Comparison of ENCODE assay signal across 1 cellular context in the genomic region with DNA sequence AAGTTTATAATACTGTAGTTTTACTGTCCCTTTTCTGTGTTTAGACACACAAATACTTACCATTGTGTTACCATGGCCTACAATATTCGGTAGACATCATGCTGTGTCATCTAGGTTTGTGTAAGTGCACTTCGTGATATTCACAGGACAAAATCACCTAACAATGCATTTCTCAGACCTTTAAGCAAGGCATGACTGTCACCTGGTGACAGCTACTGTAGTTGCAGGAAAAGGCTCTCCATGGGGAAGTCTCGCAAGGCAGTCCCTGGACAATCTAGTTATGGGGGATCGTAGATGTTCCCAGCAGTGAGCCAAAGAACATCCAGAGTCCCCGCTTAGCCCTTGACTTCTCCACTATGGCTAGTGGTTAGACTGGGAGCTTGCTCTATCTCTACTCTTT.
TF ChIP-seq lines count a peak whose summit lies in the region.

No MANE protein-coding gene starts in this region.

TF ChIP-seq in SK-N-SH treated with all-trans-retinoic acid at 6 μM for 48 hours, 23 proteins besides CTCF, POLR2A, EP300 and RAD21 (continued from another document):
- TF ChIP-seq TSHZ2 (CRISPR knock-in tag; IDR thresholded peaks at IDR 0.05) (no peak), PATZ1 (CRISPR knock-in tag; IDR thresholded peaks at IDR 0.05; ENCODE audit: borderline replicate concordance) (no peak)
